Comparison of ENCODE assay signal across 34 cellular contexts in the genomic region with DNA sequence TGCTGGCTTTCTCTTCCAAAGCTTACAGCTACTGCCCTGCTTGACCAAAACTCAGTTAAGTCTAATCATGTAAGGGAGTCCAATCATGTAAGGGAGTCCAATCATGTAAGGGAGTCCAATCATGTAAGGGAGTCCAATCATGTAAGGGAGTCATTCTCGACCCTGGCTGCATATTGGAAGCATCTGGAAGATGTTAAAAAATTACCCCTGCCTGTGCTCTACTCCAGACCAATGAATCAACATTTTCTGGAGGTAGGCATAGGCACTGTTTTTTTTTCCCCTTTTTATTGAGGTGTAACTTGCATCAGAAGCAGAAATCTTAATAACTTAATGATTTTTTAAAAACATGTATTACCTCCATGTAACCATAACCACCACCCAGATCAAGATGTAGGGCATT. TPM values are rescaled to one million over a fixed set of nuclear protein-coding genes. Genes with fewer than 3 reads are reported as not detected.
"Had no signal": no experiment of that assay in that cellular context is flagged by ENCODE, and none has a peak within 500 bp of the region (broad histone marks: within the 10 kb centered on the region; RNA-seq: fewer than 3 reads in every experiment).

No MANE protein-coding gene starts in this region.

- H3K4me2 ChIP-seq: smooth muscle cell had no signal

- H3K4me1 Mint-ChIP-seq: central memory CD8-positive, alpha-beta T cell; immature natural killer cell had no signal

- ATAC-seq: activated CD4-positive, alpha-beta T cell treated with anti-CD3 and anti-CD28 coated beads for 36 hours; effector memory CD8-positive, alpha-beta T cell; foreskin keratinocyte; left lobe of liver; stimulated activated memory B cell treated with anti-CD40 and anti-IgM and Interleukin-4, amounts not matched to agents 10 μg/mL and 1 μg/mL and 100 μg/mL, for 72 hours had no signal

- H3K36me3 ChIP-seq: breast epithelium, vagina had no signal

- DNase-seq: activated B cell treated with CpG ODN at 0.5 μM for 24 hours; activated CD4-positive, alpha-beta T cell treated with anti-CD3 and anti-CD28 coated beads for 36 hours; activated CD4-positive, alpha-beta T cell treated with anti-CD3 and anti-CD28 coated beads, Interleukin-2, amount 50 U/mL, for 4 hours; activated CD8-positive, alpha-beta memory T cell treated with anti-CD3 and anti-CD28 coated beads for 24 hours; activated CD8-positive, alpha-beta memory T cell treated with anti-CD3 and anti-CD28 coated beads, Interleukin-2, amount 50 U/mL, for 4 hours; activated naive CD4-positive, alpha-beta T cell; activated T-cell treated with anti-CD3 and anti-CD28 coated beads, Interleukin-2, amount 50 U/mL, for 24 hours; adrenal gland; effector memory CD8-positive, alpha-beta T cell; foreskin keratinocyte; immature natural killer cell; sigmoid colon; stimulated activated CD4-positive, alpha-beta T cell treated with anti-CD3 and anti-CD28 coated beads, Interleukin-15, amount 100 ng/mL, for 24 hours; stomach had no signal

- H3K27ac ChIP-seq: adrenal gland, ascending aorta, breast epithelium, epithelial cell of prostate, foreskin keratinocyte, sigmoid colon, stomach, suprapubic skin, vagina had no signal

- H3K9me3 ChIP-seq: adrenal gland, ascending aorta, breast epithelium, sigmoid colon, stomach, suprapubic skin, vagina had no signal

- H3K4me1 ChIP-seq: adrenal gland, ascending aorta, breast epithelium, foreskin keratinocyte had no signal

- H3K27ac Mint-ChIP-seq: activated B cell treated with CpG ODN at 0.5 μM for 24 hours; activated CD4-positive, alpha-beta T cell treated with anti-CD3 and anti-CD28 coated beads for 36 hours; activated naive CD8-positive, alpha-beta T cell; activated T-cell treated with anti-CD3 and anti-CD28 coated beads, Interleukin-2, amount 50 U/mL, for 24 hours; activated T-helper 2 cell treated with anti-CD3 and anti-CD28 coated beads, Interferon-gamma antibody, Interleukin-2, Interleukin-4, amounts not matched to agents 10 μg/mL and 5 μg/mL and 100 μg/mL, durations not matched to agents 14 hours and 24 hours and 36 hours; effector memory CD8-positive, alpha-beta T cell; immature natural killer cell; nephron progenitor cell; stimulated activated memory B cell treated with anti-CD40 and anti-IgM and Interleukin-4, amounts not matched to agents 10 μg/mL and 1 μg/mL and 100 μg/mL, for 72 hours; T-helper 1 cell treated with Interleukin-12 subunit alpha and Interleukin-12 subunit beta and Interleukin-4 antibody, amounts not matched to agents 30 μg/mL and 1 μg/mL, for 36 hours; type B pancreatic cell had no signal

- H3K27me3 ChIP-seq: adrenal gland, ascending aorta, breast epithelium, foreskin keratinocyte, sigmoid colon, stomach, suprapubic skin, vagina had no signal

- H3K9me3 Mint-ChIP-seq: activated B cell treated with CpG ODN at 0.5 μM for 24 hours; activated T-cell treated with anti-CD3 and anti-CD28 coated beads, Interleukin-2, amount 50 U/mL, for 24 hours; activated T-helper 2 cell treated with anti-CD3 and anti-CD28 coated beads, Interferon-gamma antibody, Interleukin-2, Interleukin-4, amounts not matched to agents 10 μg/mL and 5 μg/mL and 100 μg/mL, durations not matched to agents 14 hours and 24 hours and 36 hours; central memory CD8-positive, alpha-beta T cell; immature natural killer cell; nephron progenitor cell; T-helper 1 cell treated with Interleukin-12 subunit alpha and Interleukin-12 subunit beta and Interleukin-4 antibody, amounts not matched to agents 30 μg/mL and 1 μg/mL, for 36 hours; type B pancreatic cell had no signal

- H3K4me3 ChIP-seq: adrenal gland, ascending aorta, breast epithelium, sigmoid colon, smooth muscle cell, stomach, suprapubic skin, vagina had no signal

- H3K4me3 Mint-ChIP-seq: activated B cell treated with CpG ODN at 0.5 μM for 24 hours; activated CD4-positive, alpha-beta T cell treated with anti-CD3 and anti-CD28 coated beads for 36 hours; activated naive CD8-positive, alpha-beta T cell; activated T-cell treated with anti-CD3 and anti-CD28 coated beads, Interleukin-2, amount 50 U/mL, for 24 hours; central memory CD8-positive, alpha-beta T cell; effector memory CD8-positive, alpha-beta T cell; immature natural killer cell; nephron progenitor cell; stimulated activated memory B cell treated with anti-CD40 and anti-IgM and Interleukin-4, amounts not matched to agents 10 μg/mL and 1 μg/mL and 100 μg/mL, for 72 hours; T-helper 1 cell treated with Interleukin-12 subunit alpha and Interleukin-12 subunit beta and Interleukin-4 antibody, amounts not matched to agents 30 μg/mL and 1 μg/mL, for 36 hours; type B pancreatic cell had no signal

- H3K27me3 Mint-ChIP-seq: activated B cell treated with CpG ODN at 0.5 μM for 24 hours; activated CD4-positive, alpha-beta T cell treated with anti-CD3 and anti-CD28 coated beads for 36 hours; activated naive CD8-positive, alpha-beta T cell; activated T-cell treated with anti-CD3 and anti-CD28 coated beads, Interleukin-2, amount 50 U/mL, for 24 hours; central memory CD8-positive, alpha-beta T cell; effector memory CD8-positive, alpha-beta T cell; stimulated activated memory B cell treated with anti-CD40 and anti-IgM and Interleukin-4, amounts not matched to agents 10 μg/mL and 1 μg/mL and 100 μg/mL, for 72 hours had no signal

RNA-seq across cellular contexts. Expression of gene RIPPLY3, which starts 56.9 kb away (rescaled TPM):
- total RNA-seq: activated B cell treated with CpG ODN at 0.5 μM for 24 hours; activated T-helper 2 cell treated with anti-CD3 and anti-CD28 coated beads, Interferon-gamma antibody, Interleukin-2, Interleukin-4, amounts not matched to agents 10 μg/mL and 5 μg/mL and 100 μg/mL, durations not matched to agents 14 hours and 24 hours and 36 hours; ascending aorta; glomerular endothelial cell; left lobe of liver; lung microvascular endothelial cell; mononuclear cell; myocyte; omental fat pad; posterior vena cava; sigmoid colon; smooth muscle cell; vagina had no signal
- polyA plus RNA-seq: immature natural killer cell, smooth muscle cell had no signal
